30 cellular contexts compared by ENCODE assay signal in genomic region chr12:31466768-31467167, GRCh38.
DNase-seq lines count a peak whose midpoint lies in the region; ATAC-seq, FAIRE-seq and TF ChIP-seq lines count a peak whose summit lies in the region.
"Had no signal": no experiment of that assay in that cellular context is flagged by ENCODE, and none has a peak within 500 bp of the region (broad histone marks: within the 10 kb centered on the region; RNA-seq: fewer than 3 reads in every experiment).

No MANE protein-coding gene starts in this region.

- peaks cover 13% of the 10 kb centered on the region for H3K36me3 Mint-ChIP-seq in astrocyte (ENCODE audit: low read depth, unreplicated experiment)
- H3K36me3 Mint-ChIP-seq: CD4-positive, alpha-beta memory T cell had no signal

- no peak overlapping the region for H3K27ac Mint-ChIP-seq in astrocyte (ENCODE audit: unreplicated experiment)
- no peak overlapping the region for H3K27ac Mint-ChIP-seq in stimulated activated naive CD8-positive, alpha-beta T cell treated with anti-CD3 and anti-CD28 coated beads, Interleukin-15, amount 100 ng/mL, for 72 hours
- H3K27ac Mint-ChIP-seq: activated naive CD8-positive, alpha-beta T cell treated with anti-CD3 and anti-CD28 coated beads, Interleukin-2, amount 50 U/mL, for 24 hours; B cell; brain; CD4-positive, alpha-beta memory T cell; stimulated activated naive CD8-positive, alpha-beta T cell treated with anti-CD3 and anti-CD28 coated beads, Interleukin-15, Interleukin-2, amounts not matched to agents 100 ng/mL and 50 ng/mL, for 24 hours had no signal

- H3K4me1 ChIP-seq in GM23248 (ENCODE audit: insufficient read depth) (peaks cover 4% of the 10 kb centered on the region), astrocyte (ENCODE audit: insufficient read depth, low read length) (peaks cover 5% of the 10 kb centered on the region)

- ATAC-seq in stimulated activated naive CD8-positive, alpha-beta T cell treated with anti-CD3 and anti-CD28 coated beads, Interleukin-15, amount 100 ng/mL, for 72 hours: no peak
- no peak for ATAC-seq in HG03565 (IDR thresholded peaks at IDR 0.05; ENCODE audit: unreplicated experiment)
- ATAC-seq: activated naive CD8-positive, alpha-beta T cell treated with anti-CD3 and anti-CD28 coated beads, Interleukin-2, amount 50 U/mL, for 24 hours; HepG2; right cardiac atrium had no signal

- no peaks in the 10 kb centered on the region for H3K9me2 ChIP-seq in GM23248 (ENCODE audit: insufficient read depth)

- H3K4me1 Mint-ChIP-seq in astrocyte (ENCODE audit: low read depth, unreplicated experiment): peaks cover 4% of the 10 kb centered on the region
- no peaks in the 10 kb centered on the region for H3K4me1 Mint-ChIP-seq in stimulated activated naive CD8-positive, alpha-beta T cell treated with anti-CD3 and anti-CD28 coated beads, Interleukin-15, amount 100 ng/mL, for 72 hours
- H3K4me1 Mint-ChIP-seq: activated naive CD8-positive, alpha-beta T cell treated with anti-CD3 and anti-CD28 coated beads, Interleukin-2, amount 50 U/mL, for 24 hours; brain; CD4-positive, alpha-beta memory T cell had no signal

- H3K9me3 ChIP-seq in GM23248 (ENCODE audit: low read depth): no peaks in the 10 kb centered on the region
- no peaks in the 10 kb centered on the region for H3K9me3 ChIP-seq in astrocyte (ENCODE audit: insufficient read depth, low read depth, low read length)
- H3K9me3 ChIP-seq: thoracic aorta had no signal

- in situ Hi-C loops in GM23248 (cut with MboI): no loop called here

- no peaks in the 10 kb centered on the region for H3K79me2 ChIP-seq in GM23248 (ENCODE audit: insufficient read depth)
- H3K79me2 ChIP-seq in astrocyte (ENCODE audit: insufficient read depth, low read length): no peaks in the 10 kb centered on the region

- H3K4me3 ChIP-seq in GM23248: no peak overlapping the region
- no peak overlapping the region for H3K4me3 ChIP-seq in astrocyte (ENCODE audit: insufficient read depth, low read depth, low read length)
- H3K4me3 ChIP-seq: thoracic aorta had no signal

- H3K27me3 Mint-ChIP-seq in astrocyte (ENCODE audit: low read depth, unreplicated experiment): no peaks in the 10 kb centered on the region
- H3K27me3 Mint-ChIP-seq in stimulated activated naive CD8-positive, alpha-beta T cell treated with anti-CD3 and anti-CD28 coated beads, Interleukin-15, amount 100 ng/mL, for 72 hours: no peaks in the 10 kb centered on the region
- H3K27me3 Mint-ChIP-seq: activated naive CD8-positive, alpha-beta T cell treated with anti-CD3 and anti-CD28 coated beads, Interleukin-2, amount 50 U/mL, for 24 hours; B cell; brain; stimulated activated naive CD8-positive, alpha-beta T cell treated with anti-CD3 and anti-CD28 coated beads, Interleukin-15, Interleukin-2, amounts not matched to agents 100 ng/mL and 50 ng/mL, for 24 hours had no signal

- peaks cover 2% of the 10 kb centered on the region for H3K9me3 Mint-ChIP-seq in astrocyte (ENCODE audit: unreplicated experiment)
- H3K9me3 Mint-ChIP-seq in stimulated activated naive CD8-positive, alpha-beta T cell treated with anti-CD3 and anti-CD28 coated beads, Interleukin-15, amount 100 ng/mL, for 72 hours: no peaks in the 10 kb centered on the region
- H3K9me3 Mint-ChIP-seq: activated naive CD8-positive, alpha-beta T cell treated with anti-CD3 and anti-CD28 coated beads, Interleukin-2, amount 50 U/mL, for 24 hours; stimulated activated naive CD8-positive, alpha-beta T cell treated with anti-CD3 and anti-CD28 coated beads, Interleukin-15, Interleukin-2, amounts not matched to agents 100 ng/mL and 50 ng/mL, for 24 hours had no signal

- TF ChIP-seq CTCF in astrocyte (IDR thresholded peaks at IDR 0.05; ENCODE audit: insufficient read depth, low read depth, low read length): no peak

- H3K4me2 ChIP-seq in GM23248 (ENCODE audit: unreplicated experiment): no peak overlapping the region
- peak overlapping the region; percentile 37 for H3K4me2 ChIP-seq in astrocyte (ENCODE audit: low read length)

- H3K27ac ChIP-seq in GM23248 (no peak overlapping the region), astrocyte (ENCODE audit: low read depth, low read length) (no peak overlapping the region)
- H3K27ac ChIP-seq: thoracic aorta had no signal

- H3K9ac ChIP-seq in GM23248 (no peak overlapping the region), astrocyte (ENCODE audit: low read length) (no peak overlapping the region)

- no peak overlapping the region for H2AFZ ChIP-seq in GM23248
- H2AFZ ChIP-seq in astrocyte (ENCODE audit: low read depth, low read length): no peak overlapping the region

- no peak for FAIRE-seq in astrocyte (lab: Jason Lieb, UNC)
- FAIRE-seq: GM12891, HepG2, keratinocyte had no signal

- H3K36me3 ChIP-seq in GM23248 (ENCODE audit: low read depth) (no peaks in the 10 kb centered on the region), astrocyte (ENCODE audit: insufficient read depth, low read length) (no peaks in the 10 kb centered on the region)
- H3K36me3 ChIP-seq: thoracic aorta had no signal

- H3K4me3 Mint-ChIP-seq in astrocyte (ENCODE audit: unreplicated experiment): no peak overlapping the region
- no peak overlapping the region for H3K4me3 Mint-ChIP-seq in stimulated activated naive CD8-positive, alpha-beta T cell treated with anti-CD3 and anti-CD28 coated beads, Interleukin-15, amount 100 ng/mL, for 72 hours
- H3K4me3 Mint-ChIP-seq: activated naive CD8-positive, alpha-beta T cell treated with anti-CD3 and anti-CD28 coated beads, Interleukin-2, amount 50 U/mL, for 24 hours; B cell; brain; CD4-positive, alpha-beta memory T cell; stimulated activated naive CD8-positive, alpha-beta T cell treated with anti-CD3 and anti-CD28 coated beads, Interleukin-15, Interleukin-2, amounts not matched to agents 100 ng/mL and 50 ng/mL, for 24 hours had no signal

- DNase-seq in COLO829 (ENCODE audit: low spot score) (peak; percentile 54), GM23248 (peak; percentile 16), astrocyte (ENCODE audit: low read depth) (peak; percentile 30), foreskin melanocyte (peak; percentile 55), NCI-H146 treated with DMSO at 0.1 percent for 48 hours (lab: John Stamatoyannopoulos, UW; ENCODE audit: unreplicated experiment) (no peak), H4 (ENCODE audit: low spot score) (no peak)
- DNase-seq in stimulated activated naive CD8-positive, alpha-beta T cell treated with anti-CD3 and anti-CD28 coated beads, Interleukin-15, amount 100 ng/mL, for 72 hours: no peak
- DNase-seq: activated CD4-positive, alpha-beta T cell treated with anti-CD3 and anti-CD28 coated beads, Interleukin-2, amount 50 U/mL, for 48 hours; activated CD4-positive, CD25-positive, alpha-beta regulatory T cell treated with anti-CD3 and anti-CD28 coated beads, Interleukin-2, amount 50 U/mL, for 72 hours; activated naive CD8-positive, alpha-beta T cell treated with anti-CD3 and anti-CD28 coated beads, Interleukin-2, amount 50 U/mL, for 24 hours; activated T-cell treated with anti-CD3 and anti-CD28 coated beads, Interleukin-2, amount 50 U/mL, for 48 hours; CD4-positive, alpha-beta memory T cell; Karpas-422; NCI-H1417; NCI-H2029 treated with DMSO at 0.1 percent for 48 hours; NCI-H2227 treated with DMSO at 0.1 percent for 48 hours; NCI-H526; NK-92 treated with Interleukin-12 subunit alpha and Interleukin-12 subunit beta, amount 100 ng/mL, for 24 hours; right cardiac atrium; SHP77; stimulated activated CD4-positive, alpha-beta T cell treated with anti-CD3 and anti-CD28 coated beads, Interleukin-1b, Interleukin-23, amount 100 ng/mL, for 48 hours; T-helper 2 cell had no signal

- no peaks in the 10 kb centered on the region for H3F3A ChIP-seq in GM23248 (ENCODE audit: insufficient read depth)

- H4K20me1 ChIP-seq in GM23248 (ENCODE audit: insufficient read depth) (no peaks in the 10 kb centered on the region), astrocyte (ENCODE audit: insufficient read depth, low read length) (no peaks in the 10 kb centered on the region)

- H3K27me3 ChIP-seq in GM23248 (replicated peaks; ENCODE audit: insufficient read depth) (no peaks in the 10 kb centered on the region), astrocyte (ENCODE audit: insufficient read depth, low read length) (no peaks in the 10 kb centered on the region)

Comparison
In these comparisons a context has a peak if more than half of its experiments do, and no peak if none do; other contexts are left out.
1. DNase-seq: peak in COLO829 (single experiment), GM23248 (single experiment), astrocyte (single experiment) and foreskin melanocyte (single experiment); none in NCI-H146 treated with DMSO at 0.1 percent for 48 hours (single experiment), stimulated activated naive CD8-positive, alpha-beta T cell treated with anti-CD3 and anti-CD28 coated beads, Interleukin-15, amount 100 ng/mL, for 72 hours (0 of 2) and H4 (single experiment).